9 cellular contexts compared by ENCODE assay signal in genomic region chr2:37189452-37190153, GRCh38. TPM values are rescaled to one million over a fixed set of nuclear protein-coding genes. Genes with fewer than 3 reads are reported as not detected.
DNase-seq lines count a peak whose midpoint lies in the region; ATAC-seq, FAIRE-seq and TF ChIP-seq lines count a peak whose summit lies in the region.
"Had no signal": no experiment of that assay in that cellular context is flagged by ENCODE, and none has a peak within 500 bp of the region (broad histone marks: within the 10 kb centered on the region; RNA-seq: fewer than 3 reads in every experiment).

No MANE protein-coding gene starts in this region.

- peak overlapping the region; percentile 62 for H3K27ac ChIP-seq in epithelial cell of prostate
- peak overlapping the region; percentile 18 to 69 (median 45) for H3K27ac ChIP-seq in pancreas
- H3K27ac ChIP-seq in aorta (ENCODE audit: low read depth in 1 of 2, low read length in 2 of 2) = no peak overlapping the region

- H3K27me3 ChIP-seq in pancreas (no peaks in the 10 kb centered on the region), aorta (ENCODE audit: control insufficient read depth in 1 of 2, insufficient read depth in 2 of 2, low read length in 1 of 2) (no peaks in the 10 kb centered on the region)

- H3K4me1 ChIP-seq in pancreas (no peaks in the 10 kb centered on the region), aorta (ENCODE audit: control insufficient read depth in 1 of 2, insufficient read depth in 2 of 2, low read length in 2 of 2) (no peaks in the 10 kb centered on the region)

- peak; percentile 100 for FAIRE-seq in H54 (lab: Jason Lieb, UNC)
- no peak for FAIRE-seq in pancreas (lab: Jason Lieb, UNC)
- FAIRE-seq: TTC549 had no signal

- H3K4me3 ChIP-seq in pancreas (no peak overlapping the region), aorta (ENCODE audit: low read length in 2 of 2) (no peak overlapping the region)

- WGBS in pancreas, 2 donors = 71 to 72% methylated on average over 6 of the region's 6 CpGs
- WGBS in aorta, 2 donors = 78 to 79% methylated on average over 6 of the region's 6 CpGs

- no peak for TF ChIP-seq CTCF in pancreas (IDR thresholded peaks at IDR 0.05)

- intact Hi-C loops in pancreas (cut with DNase I) = no loop called here
- intact Hi-C loops in aorta (cut with DNase I) = no loop called here

- DNase-seq in H54 (ENCODE audit: insufficient read length, low spot score) (peak; percentile 74), NOMO-1 treated with dmso at 0.1 percent for 144 hours (lab: John Stamatoyannopoulos, UW; ENCODE audit: unreplicated experiment) (peak; percentile 78), epithelial cell of prostate (ENCODE audit: low read depth, low spot score) (peak; percentile 71), pancreas (peak in 3 of 6 donors; percentile 30 to 60 (median 47)), DMS153 (lab: John Stamatoyannopoulos, UW) (no peak), aorta (no peak), middle frontal gyrus (ENCODE audit: extremely low spot score, low spot score) (no peak)

- TF ChIP-seq POLR2A in H54 (IDR thresholded peaks at IDR 0.05; ENCODE audit: low read depth, low read length) = no peak

- H3K36me3 ChIP-seq in pancreas = no peaks in the 10 kb centered on the region
- no peaks in the 10 kb centered on the region for H3K36me3 ChIP-seq in aorta (ENCODE audit: control insufficient read depth in 1 of 2, insufficient read depth in 2 of 2, low read length in 1 of 2)

- H3K9me3 ChIP-seq in pancreas (no peaks in the 10 kb centered on the region), aorta (ENCODE audit: control insufficient read depth, low read length) (no peaks in the 10 kb centered on the region)

- ATAC-seq in pancreas (peak; percentile 70 to 99 (median 92)), aorta (ENCODE audit: low FRiP score) (no peak), HG02798 (IDR thresholded peaks at IDR 0.05; ENCODE audit: poor library complexity, unreplicated experiment) (no peak)

RNA-seq across cellular contexts. Expression of gene SULT6B1, which starts 1.1 kb away (rescaled TPM):
- total RNA-seq in pancreas (not detected), aorta (not detected)
- polyA plus RNA-seq in pancreas (not detected), aorta (not detected)

RNA-seq across cellular contexts. Expression of gene CEBPZOS, which starts 6.7 kb away (rescaled TPM):
- total RNA-seq in pancreas = 10 to 100 TPM; 13.7 to 19.7 (median 15.7) TPM
- polyA plus RNA-seq in pancreas = 10 to 100 TPM; 23.4 to 35.3 TPM
- total RNA-seq in aorta = 10 to 100 TPM; 24.9 to 36.9 TPM
- 100 to 1,000 TPM in 1 of 2 donors, 10 to 100 TPM in 1; 29.3 to 138 TPM for polyA plus RNA-seq in aorta

RNA-seq across cellular contexts. Expression of gene EIF2AK2, which starts 32.8 kb away (rescaled TPM):
- total RNA-seq in pancreas = 10 to 100 TPM; 11.6 to 22.6 (median 14.6) TPM
- polyA plus RNA-seq in pancreas = 1 to 10 TPM; 2.6 to 5.4 TPM
- total RNA-seq in aorta = 10 to 100 TPM; 47.1 to 49.5 TPM
- 1 to 10 TPM; 8.4 to 9.7 TPM for polyA plus RNA-seq in aorta

RNA-seq across cellular contexts. Expression of gene CEBPZ, which starts 41.8 kb away (rescaled TPM):
- total RNA-seq in pancreas = 10 to 100 TPM; 20.6 to 31.2 (median 25.7) TPM
- polyA plus RNA-seq in pancreas = 10 to 100 TPM; 30.8 to 41.4 TPM
- 10 to 100 TPM; 37.0 to 38.1 TPM for total RNA-seq in aorta
- polyA plus RNA-seq in aorta = 10 to 100 TPM; 19.5 to 35.0 TPM

RNA-seq across cellular contexts. Expression of gene NDUFAF7, which starts 41.9 kb away (rescaled TPM):
- total RNA-seq in pancreas = 1 to 10 TPM; 4.7 to 8.0 (median 6.9) TPM
- polyA plus RNA-seq in pancreas = 10 to 100 TPM in 1 of 2 donors, 1 to 10 TPM in 1; 8.0 to 20.0 TPM
- 10 to 100 TPM; 17.0 to 23.9 TPM for total RNA-seq in aorta
- polyA plus RNA-seq in aorta = 10 to 100 TPM in 1 of 2 donors, 1 to 10 TPM in 1; 7.5 to 18.7 TPM

Comparison
In these comparisons a context has a peak if more than half of its experiments do, and no peak if none do; other contexts are left out.
1. DNase-seq: peak in H54 (single experiment), NOMO-1 treated with dmso at 0.1 percent for 144 hours (single experiment) and epithelial cell of prostate (single experiment); none in DMS153 (single experiment), aorta (0 of 2) and middle frontal gyrus (single experiment).
2. H3K27ac ChIP-seq: peak in epithelial cell of prostate (single experiment) and pancreas (4 of 4); none in aorta (0 of 2).
3. ATAC-seq: peak in pancreas (4 of 4); none in aorta (single experiment) and HG02798 (single experiment).